ENCODE assay signal across 23 cellular contexts in genomic region chr12:25257590-25258324, GRCh38. TPM values are rescaled to one million over a fixed set of nuclear protein-coding genes. Genes with fewer than 3 reads are reported as not detected.
DNase-seq lines count a peak whose midpoint lies in the region; ATAC-seq, FAIRE-seq and TF ChIP-seq lines count a peak whose summit lies in the region.
"Had no signal": no experiment of that assay in that cellular context is flagged by ENCODE, and none has a peak within 500 bp of the region (broad histone marks: within the 10 kb centered on the region; RNA-seq: fewer than 3 reads in every experiment).

No MANE protein-coding gene starts in this region.

- no peak overlapping the region for H3K23ac ChIP-seq in mesendoderm (ENCODE audit: low read length)

- POLR2A ChIA-PET in WTC11 (lab: Charles Lee): interaction anchor here (1.0 kb wide), 1 partner anchor 127 kb away, joined by 4 read pairs; no protein-coding TSS in a partner anchor

- H2BK120ac ChIP-seq in mesendoderm (ENCODE audit: low read depth, low read length): no peak overlapping the region

- H3K4me2 ChIP-seq in keratinocyte (ENCODE audit: control insufficient read depth, extremely low read depth, insufficient read depth, low read depth, low read length): no peak overlapping the region
- H3K4me2 ChIP-seq in mesendoderm (ENCODE audit: low read length): no peak overlapping the region

- H3K9ac ChIP-seq in keratinocyte (ENCODE audit: control insufficient read depth, extremely low read depth, insufficient read depth, low read length) (no peak overlapping the region), mesendoderm (ENCODE audit: low read length) (no peak overlapping the region)

- H3K79me1 ChIP-seq in mesendoderm (ENCODE audit: low read length): no peaks in the 10 kb centered on the region

- no peak for DNase-seq in GM19239 (ENCODE audit: insufficient read length, low spot score)
- DNase-seq in WTC11 (ENCODE audit: low spot score): no peak
- no peak for DNase-seq in keratinocyte (ENCODE audit: low read depth, low spot score)
- peak; percentile 59 for DNase-seq in mesendoderm
- no peak for DNase-seq in glomerular visceral epithelial cell (ENCODE audit: extremely low spot score)
- DNase-seq in GM10266 (ENCODE audit: extremely low spot score): no peak
- no peak for DNase-seq in activated gamma-delta T cell (lab: John Stamatoyannopoulos, UW)
- no peak for DNase-seq in NCI-H1694 treated with DMSO at 0.1 percent for 48 hours (lab: John Stamatoyannopoulos, UW)
- DNase-seq: AML-193; C1 segment of cervical spinal cord; Calu3; CD8-positive, alpha-beta T cell; H7; KG1; NCI-H1092 treated with DMSO at 0.1 percent for 48 hours; NCI-H1436 treated with DMSO at 0.1 percent for 48 hours; NCI-H2081 treated with DMSO at 0.1 percent for 48 hours; NCI-H2171 treated with DMSO at 0.1 percent for 48 hours; NCI-H526; OCI-M1; Right ventricle myocardium superior had no signal

- H3K4me1 Mint-ChIP-seq in WTC11: peaks cover 24% of the 10 kb centered on the region

- FAIRE-seq in GM19239 (lab: Jason Lieb, UNC) (peak; percentile 42), keratinocyte (lab: Jason Lieb, UNC) (no peak)
- FAIRE-seq: G401.6 had no signal

- H3K56ac ChIP-seq in mesendoderm (ENCODE audit: low read length): no peak overlapping the region

- peak; percentile 70 for ATAC-seq in WTC11
- ATAC-seq: CD8-positive, alpha-beta T cell had no signal

- WGBS in mesendoderm (ENCODE audit: extremely low coverage, insufficient coverage, low lambda C conversion rate): no CpG with 5 or more reads among the region's 5 CpGs

- H3K27ac Mint-ChIP-seq in WTC11: peak overlapping the region; percentile 86; the same call in 1 of the 2 replicates
- H3K27ac Mint-ChIP-seq: CD8-positive, alpha-beta T cell had no signal

- H3K79me2 ChIP-seq in keratinocyte (ENCODE audit: control insufficient read depth, insufficient read depth, low read length): no peaks in the 10 kb centered on the region
- H3K79me2 ChIP-seq in mesendoderm (ENCODE audit: control insufficient read depth, insufficient read depth, low read length): no peaks in the 10 kb centered on the region

- no peak overlapping the region for H3K4me3 Mint-ChIP-seq in WTC11
- H3K4me3 Mint-ChIP-seq: CD8-positive, alpha-beta T cell had no signal

- H4K5ac ChIP-seq in mesendoderm (ENCODE audit: low read length): no peak overlapping the region

- H3K27me3 ChIP-seq in keratinocyte (ENCODE audit: control insufficient read depth, extremely low read depth, insufficient read depth, low read length): no peaks in the 10 kb centered on the region
- H3K27me3 ChIP-seq in mesendoderm (ENCODE audit: insufficient read depth, low read length, poor library complexity): no peaks in the 10 kb centered on the region

- H3K36me3 Mint-ChIP-seq in WTC11: peaks cover 2% of the 10 kb centered on the region; the same call in 1 of the 2 replicates
- H3K36me3 Mint-ChIP-seq: CD8-positive, alpha-beta T cell had no signal

- TF ChIP-seq CTCF in WTC11 (IDR thresholded peaks at IDR 0.05) (no peak), keratinocyte (optimal IDR thresholded peaks at IDR 0.05 in 1 of 3, IDR thresholded peaks at IDR 0.05 in 1 of 3, conservative IDR thresholded peaks at IDR 0.05 in 1 of 3; ENCODE audit: extremely low read depth in 1 of 3, insufficient read depth in 2 of 3, low read length in 3 of 3) (no peak), GM10266 (IDR thresholded peaks at IDR 0.05; ENCODE audit: control insufficient read depth, insufficient read depth, low read depth, missing control alignments) (no peak)

- no peaks in the 10 kb centered on the region for H3K36me3 ChIP-seq in keratinocyte (ENCODE audit: control insufficient read depth in 2 of 2, extremely low read depth in 1 of 2, insufficient read depth in 2 of 2, low read length in 2 of 2)
- H3K36me3 ChIP-seq in mesendoderm (ENCODE audit: control insufficient read depth, insufficient read depth, low read length): no peaks in the 10 kb centered on the region

- peaks cover 10% of the 10 kb centered on the region for H3K9me3 Mint-ChIP-seq in WTC11
- H3K9me3 Mint-ChIP-seq: CD8-positive, alpha-beta T cell had no signal

- H3K18ac ChIP-seq in mesendoderm (ENCODE audit: low read length): no peak overlapping the region

- H3K27me3 Mint-ChIP-seq in WTC11 (ENCODE audit: low read depth): peaks cover 8% of the 10 kb centered on the region

- H3K9me1 ChIP-seq in keratinocyte (ENCODE audit: control insufficient read depth, extremely low read depth, insufficient read depth, low read length): no peaks in the 10 kb centered on the region

- peak overlapping the region; percentile 92 for H2AFZ ChIP-seq in keratinocyte (ENCODE audit: control insufficient read depth, low read length)

- H2BK15ac ChIP-seq in mesendoderm (replicated peaks; ENCODE audit: low read depth): no peak overlapping the region

- H3K4me1 ChIP-seq in keratinocyte (ENCODE audit: control insufficient read depth, extremely low read depth, insufficient read depth, low read length) (peaks cover 7% of the 10 kb centered on the region), mesendoderm (ENCODE audit: control insufficient read depth, low read depth, low read length) (peaks cover 8% of the 10 kb centered on the region)

- H3K9me3 ChIP-seq in keratinocyte (ENCODE audit: control insufficient read depth, low read depth, low read length): no peaks in the 10 kb centered on the region

- dilution Hi-C loops in keratinocyte (cut with MboI; ENCODE audit: extremely low pct_ligation_motif_present, low sequenced_read_pairs): no loop called here

- CTCF ChIA-PET in WTC11 (lab: Charles Lee): interaction anchor here (1.6 kb wide), 1 partner anchor 16 kb away, joined by 11 read pairs; no protein-coding TSS in a partner anchor

- no peaks in the 10 kb centered on the region for H4K20me1 ChIP-seq in keratinocyte (ENCODE audit: control insufficient read depth, extremely low read depth, insufficient read depth, low read length)

- no peak overlapping the region for H3K27ac ChIP-seq in keratinocyte (ENCODE audit: control insufficient read depth, insufficient read depth, low read length)
- H3K27ac ChIP-seq in mesendoderm (ENCODE audit: low read depth, low read length): no peak overlapping the region
- H3K27ac ChIP-seq: HL-60 had no signal

- no peak overlapping the region for H3K4ac ChIP-seq in mesendoderm (ENCODE audit: low read depth, low read length)

- no peak overlapping the region for H4K8ac ChIP-seq in mesendoderm (ENCODE audit: low read depth, low read length)

- no peak overlapping the region for H2BK5ac ChIP-seq in mesendoderm (ENCODE audit: low read length)

- no peak overlapping the region for H2AK5ac ChIP-seq in mesendoderm (ENCODE audit: low read length)

- H3K4me3 ChIP-seq in keratinocyte (ENCODE audit: control insufficient read depth in 2 of 3, extremely low read depth in 1 of 3, insufficient read depth in 2 of 3, low read depth in 1 of 3, low read length in 3 of 3): no peak overlapping the region
- H3K4me3 ChIP-seq in mesendoderm (ENCODE audit: low read length): no peak overlapping the region

TF ChIP-seq in WTC11, 78 proteins besides CTCF, POLR2A, EP300 and RAD21:
- TF ChIP-seq, protein P1, sequence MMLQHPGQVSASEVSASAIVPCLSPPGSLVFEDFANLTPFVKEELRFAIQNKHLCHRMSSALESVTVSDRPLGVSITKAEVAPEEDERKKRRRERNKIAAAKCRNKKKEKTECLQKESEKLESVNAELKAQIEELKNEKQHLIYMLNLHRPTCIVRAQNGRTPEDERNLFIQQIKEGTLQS (CRISPR knock-in tag; conservative IDR thresholded peaks at IDR 0.05): no peak
TF ChIP-seq in WTC11: peak in this region for 0.

RNA-seq across cellular contexts. Expression of gene KRAS, which starts 7.0 kb away (rescaled TPM):
- total RNA-seq in WTC11 (2021): 60.9 to 66.2 TPM (median 61.3 TPM) in 3 replicates
- 15.0 to 26.1 TPM (median 15.6 TPM) in 3 replicates for polyA plus RNA-seq in keratinocyte
- 37.3 TPM for polyA plus RNA-seq in keratinocyte (2011; ENCODE audit: low read depth)
- 14.4 and 27.1 TPM in 2 replicates for polyA plus RNA-seq in keratinocyte (2011; cell fraction: cytosol; rRNA removed)
- 15.9 and 22.1 TPM in 2 replicates for polyA plus RNA-seq in keratinocyte (2011; cell fraction: nucleus; rRNA removed)
- 13.7 and 15.4 TPM in 2 replicates for polyA plus RNA-seq in keratinocyte (2012; ENCODE audit: low replicate concordance)
- 6.7 to 20.9 TPM (median 11.0 TPM) in 3 replicates for polyA minus RNA-seq in keratinocyte
- 14.2 TPM for polyA minus RNA-seq in keratinocyte (2011; cell fraction: cytosol; rRNA and poly(A)+ RNA removed)
- 9.9 and 19.0 TPM in 2 replicates for polyA minus RNA-seq in keratinocyte (2011; cell fraction: nucleus; rRNA and poly(A)+ RNA removed)
- polyA plus RNA-seq in mesendoderm (2013, experiment 1 of 2): 56.3 TPM
- 55.6 TPM for polyA plus RNA-seq in mesendoderm (2013, experiment 2 of 2)
